Comparison of ENCODE assay signal across 1 cellular context in genomic region chr19:12953456-12954149, GRCh38.
TF ChIP-seq lines count a peak whose summit lies in the region.

No MANE protein-coding gene starts in this region.

TF ChIP-seq in HCT116, 20 proteins besides CTCF, POLR2A, EP300 and RAD21:
- TF ChIP-seq POLR2AphosphoS5 (IDR thresholded peaks at IDR 0.05; ENCODE audit: low read depth, low read length), result 0 out of 2 replicates have a peak, but pooled peaks have one; percentile 40
- TF ChIP-seq ZFX (IDR thresholded peaks at IDR 0.05), result no peak
- no peak for TF ChIP-seq CEBPB (IDR thresholded peaks at IDR 0.05; ENCODE audit: low read depth)
- TF ChIP-seq EGR1 (IDR thresholded peaks at IDR 0.05; ENCODE audit: low read depth), result no peak
- TF ChIP-seq ATF3 (IDR thresholded peaks at IDR 0.05), result no peak
- no peak for TF ChIP-seq CBX3 (IDR thresholded peaks at IDR 0.05; ENCODE audit: low read depth)
- no peak for TF ChIP-seq EZH2phosphoT487 (IDR thresholded peaks at IDR 0.05; ENCODE audit: borderline replicate concordance)
- TF ChIP-seq TCF7L2 (IDR thresholded peaks at IDR 0.05; ENCODE audit: borderline replicate concordance, extremely low read depth, insufficient read depth, insufficient read length), result no peak
